In genomic region chr12:125643055-125643454, GRCh38 we compare ENCODE assay signal across 28 cellular contexts.
"Had no signal": no experiment of that assay in that cellular context is flagged by ENCODE, and none has a peak within 500 bp of the region (broad histone marks: within the 10 kb centered on the region; RNA-seq: fewer than 3 reads in every experiment).

No MANE protein-coding gene starts in this region.

- H3K4me3 ChIP-seq: colonic mucosa, coronary artery, dorsolateral prefrontal cortex, esophagus muscularis mucosa, esophagus squamous epithelium, gastrocnemius medialis, gastroesophageal sphincter, heart left ventricle, heart right ventricle had no signal

- H3K9me3 ChIP-seq: colonic mucosa, esophagus muscularis mucosa, esophagus squamous epithelium, gastrocnemius medialis, gastroesophageal sphincter, heart left ventricle, heart right ventricle had no signal

- ATAC-seq: effector memory CD8-positive, alpha-beta T cell; esophagus mucosa; foreskin keratinocyte; gastrocnemius medialis; gastroesophageal sphincter; heart left ventricle; heart right ventricle had no signal

- H3K4me1 ChIP-seq: colonic mucosa, esophagus muscularis mucosa, esophagus squamous epithelium, foreskin keratinocyte, gastrocnemius medialis, gastroesophageal sphincter, heart left ventricle, heart right ventricle had no signal

- H3K27me3 ChIP-seq: colonic mucosa, dorsolateral prefrontal cortex, esophagus squamous epithelium, foreskin keratinocyte, gastrocnemius medialis, gastroesophageal sphincter, heart right ventricle had no signal

- FAIRE-seq: colon, endometrium, endothelial cell of umbilical vein, frontal cortex had no signal

- H3K36me3 ChIP-seq: colonic mucosa, esophagus muscularis mucosa, esophagus squamous epithelium, gastrocnemius medialis, gastroesophageal sphincter, heart left ventricle, heart right ventricle had no signal

- DNase-seq: colonic mucosa; cortex of kidney; dermis blood vessel endothelial cell; dorsolateral prefrontal cortex; effector CD4-positive, alpha-beta T cell; effector CD8-positive, alpha-beta T cell; effector memory CD4-positive, alpha-beta T cell; effector memory CD8-positive, alpha-beta T cell; endodermal cell; erythroblast; esophagus squamous epithelium; foreskin fibroblast; foreskin keratinocyte; foreskin melanocyte; gastrocnemius medialis; glutamatergic neuron; head of caudate nucleus; heart left ventricle; heart right ventricle had no signal

- H3K27ac ChIP-seq: colonic mucosa, coronary artery, epithelial cell of prostate, esophagus muscularis mucosa, esophagus squamous epithelium, foreskin keratinocyte, gastrocnemius medialis, gastroesophageal sphincter, heart left ventricle, heart right ventricle had no signal
